In genomic region chr2:138713069-138713496, GRCh38 we compare ENCODE assay signal across 20 cellular contexts.
A peak's percentile ranks its signal among the peaks of the same experiment; 100 is the strongest.
DNase-seq lines count a peak whose midpoint lies in the region; ATAC-seq and TF ChIP-seq lines count a peak whose summit lies in the region.
"Had no signal": no experiment of that assay in that cellular context is flagged by ENCODE, and none has a peak within 500 bp of the region (broad histone marks: within the 10 kb centered on the region; RNA-seq: fewer than 3 reads in every experiment).

No MANE protein-coding gene starts in this region.

- POLR2A ChIA-PET in HCT116 (lab: Charles Lee) = no interaction called here
- POLR2A ChIA-PET in naive thymus-derived CD4-positive, alpha-beta T cell (lab: Charles Lee) = no interaction called here
- POLR2A ChIA-PET in T-cell (lab: Charles Lee) = no interaction called here

- no peak for TF ChIP-seq CTCF in 22Rv1 (IDR thresholded peaks at IDR 0.05)
- TF ChIP-seq CTCF in HCT116 (IDR thresholded peaks at IDR 0.05 in 2 of 3, conservative IDR thresholded peaks at IDR 0.05 in 1 of 3; ENCODE audit: borderline replicate concordance in 1 of 3, insufficient read depth in 1 of 3, low read depth in 2 of 3, low read length in 2 of 3) = 0 out of 6 replicates have a peak, but pooled peaks of 1 of the 3 experiments have one; percentile 16
- peak; percentile 66 for TF ChIP-seq CTCF in endodermal cell (conservative IDR thresholded peaks at IDR 0.05)
- TF ChIP-seq CTCF in liver (IDR thresholded peaks at IDR 0.05; ENCODE audit: low read depth, low read length, missing input control) = no peak

- H3K9me3 Mint-ChIP-seq in endodermal cell (no peaks in the 10 kb centered on the region), T-cell (peaks cover 0 to 3% (median 0%) of the 10 kb centered on the region in 3 donors)
- H3K9me3 Mint-ChIP-seq in activated T-cell treated with anti-CD3 and anti-CD28 coated beads, Interleukin-2, amount 50 U/mL, for 24 hours = no peaks in the 10 kb centered on the region
- H3K9me3 Mint-ChIP-seq in naive thymus-derived CD4-positive, alpha-beta T cell = peaks cover 0 to 3% (median 0%) of the 10 kb centered on the region in 11 donors
- H3K9me3 Mint-ChIP-seq: CD8-positive, alpha-beta T cell had no signal

- ATAC-seq in HCT116 (no peak), T-cell (replicated peaks in 1 of 4) (no peak)
- no peak for ATAC-seq in naive thymus-derived CD4-positive, alpha-beta T cell
- ATAC-seq: CD8-positive, alpha-beta T cell; SK-N-SH treated with all-trans-retinoic acid at 6 μM for 48 hours had no signal

- H3K27ac Mint-ChIP-seq in endodermal cell (no peak overlapping the region), T-cell (no peak overlapping the region)
- H3K27ac Mint-ChIP-seq in activated T-cell treated with anti-CD3 and anti-CD28 coated beads, Interleukin-2, amount 50 U/mL, for 24 hours = no peak overlapping the region
- H3K27ac Mint-ChIP-seq in naive thymus-derived CD4-positive, alpha-beta T cell = no peak overlapping the region
- H3K27ac Mint-ChIP-seq: CD8-positive, alpha-beta T cell had no signal

- TF ChIP-seq RAD21 in HCT116 (IDR thresholded peaks at IDR 0.05; ENCODE audit: low read depth) (peak; percentile 30; the same call in 1 of the 2 replicates), liver (IDR thresholded peaks at IDR 0.05) (no peak)

- H3K4me1 ChIP-seq in HCT116 (ENCODE audit: control insufficient read depth in 1 of 2, insufficient read depth in 2 of 2, low read length in 2 of 2) (peaks cover 0 to 4% of the 10 kb centered on the region in 2 experiments; a peak in 1 of 4 replicates), endodermal cell (ENCODE audit: control insufficient read depth, insufficient read depth, low read length) (no peaks in the 10 kb centered on the region), liver (ENCODE audit: control insufficient read depth in 4 of 4, insufficient read depth in 4 of 4, low read length in 3 of 4) (peaks cover 0 to 8% (median 4%) of the 10 kb centered on the region in 4 donors)
- H3K4me1 ChIP-seq in naive thymus-derived CD4-positive, alpha-beta T cell (ENCODE audit: control insufficient read depth in 2 of 2, insufficient read depth in 2 of 2, low read length in 2 of 2) = no peaks in the 10 kb centered on the region
- H3K4me1 ChIP-seq: BLaER1 had no signal

- H3K27ac ChIP-seq in 22Rv1 (peak overlapping the region; percentile 60), HCT116 (ENCODE audit: low read depth, low read length) (no peak overlapping the region), endodermal cell (ENCODE audit: low read depth, low read length) (no peak overlapping the region), liver (ENCODE audit: low read depth in 1 of 2, low read length in 2 of 2) (no peak overlapping the region)
- H3K27ac ChIP-seq in naive thymus-derived CD4-positive, alpha-beta T cell (ENCODE audit: low read depth, low read length) = no peak overlapping the region
- H3K27ac ChIP-seq: BLaER1 had no signal

- H3K9me3 ChIP-seq in HCT116 (ENCODE audit: control insufficient read depth in 1 of 2, insufficient read depth in 1 of 2, low read depth in 1 of 2, low read length in 2 of 2) (no peaks in the 10 kb centered on the region), endodermal cell (ENCODE audit: control insufficient read depth, low read length) (no peaks in the 10 kb centered on the region), liver (ENCODE audit: control insufficient read depth in 4 of 4, low read length in 3 of 4) (no peaks in the 10 kb centered on the region)
- no peaks in the 10 kb centered on the region for H3K9me3 ChIP-seq in naive thymus-derived CD4-positive, alpha-beta T cell (ENCODE audit: control insufficient read depth in 2 of 3, low read length in 3 of 3)
- H3K9me3 ChIP-seq: BLaER1 had no signal

- peaks cover 9% of the 10 kb centered on the region for H3K4me1 Mint-ChIP-seq in endodermal cell
- no peaks in the 10 kb centered on the region for H3K4me1 Mint-ChIP-seq in activated T-cell treated with anti-CD3 and anti-CD28 coated beads, Interleukin-2, amount 50 U/mL, for 24 hours (ENCODE audit: low read depth)
- H3K4me1 Mint-ChIP-seq in naive thymus-derived CD4-positive, alpha-beta T cell = no peaks in the 10 kb centered on the region
- H3K4me1 Mint-ChIP-seq in T-cell = no peaks in the 10 kb centered on the region

- no peak overlapping the region for H3K4me2 ChIP-seq in HCT116 (ENCODE audit: low read length)
- H3K4me2 ChIP-seq: BLaER1 had no signal

- H3K36me3 ChIP-seq in HCT116 (ENCODE audit: control insufficient read depth in 1 of 2, insufficient read depth in 2 of 2, low read length in 2 of 2) (no peaks in the 10 kb centered on the region), endodermal cell (ENCODE audit: control insufficient read depth, insufficient read depth, low read length) (no peaks in the 10 kb centered on the region), liver (ENCODE audit: control insufficient read depth in 4 of 4, insufficient read depth in 3 of 4, low read depth in 1 of 4, low read length in 3 of 4) (no peaks in the 10 kb centered on the region)
- H3K36me3 ChIP-seq in naive thymus-derived CD4-positive, alpha-beta T cell (ENCODE audit: control insufficient read depth in 2 of 3, insufficient read depth in 3 of 3, low read length in 3 of 3) = no peaks in the 10 kb centered on the region
- H3K36me3 ChIP-seq: BLaER1 had no signal

- H3K27me3 ChIP-seq in HCT116 (ENCODE audit: insufficient read depth, low read length) (no peaks in the 10 kb centered on the region), endodermal cell (ENCODE audit: control insufficient read depth, insufficient read depth, low read length, poor library complexity, severe bottlenecking) (no peaks in the 10 kb centered on the region), liver (ENCODE audit: control insufficient read depth in 4 of 4, insufficient read depth in 4 of 4, low read length in 3 of 4) (no peaks in the 10 kb centered on the region)
- no peaks in the 10 kb centered on the region for H3K27me3 ChIP-seq in naive thymus-derived CD4-positive, alpha-beta T cell (ENCODE audit: control insufficient read depth in 2 of 2, insufficient read depth in 2 of 2, low read length in 2 of 2)
- H3K27me3 ChIP-seq: BLaER1 had no signal

- H3K79me2 ChIP-seq in HCT116 (ENCODE audit: insufficient read depth, low read length) = no peaks in the 10 kb centered on the region

- no peak overlapping the region for H2AFZ ChIP-seq in HCT116 (ENCODE audit: low read depth, low read length, poor library complexity, severe bottlenecking)

- no peak overlapping the region for H3K9ac ChIP-seq in HCT116 (ENCODE audit: low read length)
- no peak overlapping the region for H3K9ac ChIP-seq in endodermal cell (ENCODE audit: extremely low read depth, low read length, poor library complexity, severe bottlenecking)
- no peak overlapping the region for H3K9ac ChIP-seq in liver (ENCODE audit: low read depth in 1 of 2, low read length in 2 of 2)
- H3K9ac ChIP-seq: BLaER1 had no signal

- H3K9me2 ChIP-seq in HCT116 (ENCODE audit: insufficient read depth) = no peaks in the 10 kb centered on the region

- 76 to 85% methylated on average over 3 to 5 of the region's 5 CpGs for WGBS in endodermal cell (ENCODE audit: insufficient coverage in 1 of 2, insufficient read length in 1 of 2), 2 experiments
- 33% methylated on average over 5 of the region's 5 CpGs for WGBS in liver

- H3K4me3 ChIP-seq in HCT116 (replicated peaks in 1 of 2; ENCODE audit: low read depth in 1 of 2, low read length in 2 of 2) = no peak overlapping the region
- no peak overlapping the region for H3K4me3 ChIP-seq in endodermal cell (ENCODE audit: low read length)
- H3K4me3 ChIP-seq in liver (ENCODE audit: low read depth in 1 of 3, low read length in 3 of 3) = no peak overlapping the region
- no peak overlapping the region for H3K4me3 ChIP-seq in naive thymus-derived CD4-positive, alpha-beta T cell (ENCODE audit: low read length)
- H3K4me3 ChIP-seq: BLaER1, GM12878 had no signal

- intact Hi-C loops in HCT116 (cut with micrococcal nuclease) = no loop called here
- intact Hi-C loops in naive thymus-derived CD4-positive, alpha-beta T cell (cut with micrococcal nuclease) = no loop called here

- no peaks in the 10 kb centered on the region for H4K20me1 ChIP-seq in HCT116 (ENCODE audit: insufficient read depth)
- H4K20me1 ChIP-seq: BLaER1 had no signal

- TF ChIP-seq POLR2A in HCT116 (IDR thresholded peaks at IDR 0.05; ENCODE audit: borderline replicate concordance, extremely low read depth, insufficient read depth, insufficient read length) = no peak

- BruUV-seq in HCT116 (replicated peaks; lab: Mats Ljungman, UMichigan) = no TSS peak

- H3K36me3 Mint-ChIP-seq in endodermal cell (ENCODE audit: low read depth) (no peaks in the 10 kb centered on the region), T-cell (no peaks in the 10 kb centered on the region)
- H3K36me3 Mint-ChIP-seq in activated T-cell treated with anti-CD3 and anti-CD28 coated beads, Interleukin-2, amount 50 U/mL, for 24 hours (ENCODE audit: low read depth) = no peaks in the 10 kb centered on the region
- H3K36me3 Mint-ChIP-seq in naive thymus-derived CD4-positive, alpha-beta T cell = no peaks in the 10 kb centered on the region
- H3K36me3 Mint-ChIP-seq: CD8-positive, alpha-beta T cell had no signal

- H3K27me3 Mint-ChIP-seq in endodermal cell (ENCODE audit: insufficient read depth) (no peaks in the 10 kb centered on the region), T-cell (peaks cover 3 to 5% of the 10 kb centered on the region in 2 donors)
- peaks cover 7% of the 10 kb centered on the region for H3K27me3 Mint-ChIP-seq in activated T-cell treated with anti-CD3 and anti-CD28 coated beads, Interleukin-2, amount 50 U/mL, for 24 hours
- H3K27me3 Mint-ChIP-seq in naive thymus-derived CD4-positive, alpha-beta T cell = peaks cover under 1 to 15% (median 6%) of the 10 kb centered on the region in 5 donors

- CTCF ChIA-PET in HCT116 (lab: Charles Lee) = no interaction called here
- CTCF ChIA-PET in naive thymus-derived CD4-positive, alpha-beta T cell (lab: Charles Lee) = interaction anchor here (0.5 to 0.7 kb wide), 2 partner anchors 51 to 777 kb away, joined by 4 to 7 read pairs; no protein-coding TSS in a partner anchor
- CTCF ChIA-PET in T-cell (lab: Charles Lee) = no interaction called here

- RAD21 ChIA-PET in HCT116 (lab: Charles Lee; ENCODE audit: low non-redundant PET in 1 of 2, low total read pairs in 2 of 2, uncharacterized antibody in 2 of 2, unreplicated experiment in 2 of 2) = no interaction called here

- H3K4me3 Mint-ChIP-seq in endodermal cell (no peak overlapping the region), T-cell (no peak overlapping the region)
- no peak overlapping the region for H3K4me3 Mint-ChIP-seq in activated T-cell treated with anti-CD3 and anti-CD28 coated beads, Interleukin-2, amount 50 U/mL, for 24 hours
- H3K4me3 Mint-ChIP-seq in naive thymus-derived CD4-positive, alpha-beta T cell = no peak overlapping the region
- H3K4me3 Mint-ChIP-seq: CD8-positive, alpha-beta T cell had no signal

- DNase-seq in HCT116 (ENCODE audit: low read depth, low spot score) = no peak
- DNase-seq in endodermal cell = no peak
- DNase-seq in D341Med (ENCODE audit: low spot score) = no peak
- DNase-seq in activated T-cell treated with anti-CD3 and anti-CD28 coated beads, Interleukin-2, amount 50 U/mL, for 24 hours = no peak
- DNase-seq in naive thymus-derived CD4-positive, alpha-beta T cell = no peak
- no peak for DNase-seq in T-cell
- DNase-seq: Calu3; CD8-positive, alpha-beta T cell; EL; IMR-90; NCI-H1417; NCI-H187 treated with DMSO at 0.1 percent for 48 hours; NCI-H2171; NCI-H748 treated with DMSO at 0.1 percent for 48 hours; SIG-M5 had no signal

TF ChIP-seq in liver, 16 proteins besides CTCF, POLR2A, EP300 and RAD21 (continues in another document):
- TF ChIP-seq NR2F2 (IDR thresholded peaks at IDR 0.05) = no peak
